Comparison of ENCODE assay signal across 22 cellular contexts in genomic region chr3:138768946-138769345, GRCh38.
"Had no signal": no experiment of that assay in that cellular context is flagged by ENCODE, and none has a peak within 500 bp of the region (broad histone marks: within the 10 kb centered on the region; RNA-seq: fewer than 3 reads in every experiment).

No MANE protein-coding gene starts in this region.

- H3K4me2 ChIP-seq: hepatocyte had no signal

- H3K36me3 Mint-ChIP-seq: natural killer cell treated with Interleukin-12 subunit alpha and Interleukin-12 subunit beta and Interleukin-15 and Interleukin-18, amount 100 ng/mL, for 72 hours had no signal

- H3K4me3 ChIP-seq: ascending aorta, gastroesophageal sphincter, hepatocyte, testis, transverse colon had no signal

- DNase-seq: activated CD4-positive, alpha-beta T cell treated with anti-CD3 and anti-CD28 coated beads for 4 hours; activated CD4-positive, alpha-beta T cell treated with anti-CD3 and anti-CD28 coated beads, Interleukin-2, amount 50 U/mL, for 4 hours; activated CD4-positive, CD25-positive, alpha-beta regulatory T cell; activated CD8-positive, alpha-beta memory T cell treated with anti-CD3 and anti-CD28 coated beads for 24 hours; activated effector memory CD4-positive, alpha-beta T cell treated with Interleukin-2 at 50 U/mL for 16 hours; activated naive CD4-positive, alpha-beta T cell treated with Interleukin-2 at 50 U/mL for 16 hours; activated naive CD8-positive, alpha-beta T cell treated with anti-CD3 and anti-CD28 coated beads, Interleukin-2, amount 10 ng/mL, durations not matched to agents 7 days and 5 days; cortex of kidney; effector memory CD8-positive, alpha-beta T cell; islet precursor cell; left ventricle myocardium superior; posterior cingulate gyrus; right cardiac atrium; stimulated activated CD4-positive, alpha-beta T cell treated with anti-CD3 and anti-CD28 coated beads, Interleukin-2, amount 100 ng/mL, for 48 hours; stimulated activated naive CD8-positive, alpha-beta T cell treated with anti-CD3 and anti-CD28 coated beads, Interleukin-15, Interleukin-2, amounts not matched to agents 100 U/mL and 50 U/mL, for 24 hours; testis; transverse colon had no signal

- ATAC-seq: effector memory CD8-positive, alpha-beta T cell; gastroesophageal sphincter; left ventricle myocardium superior; stimulated activated naive CD8-positive, alpha-beta T cell treated with anti-CD3 and anti-CD28 coated beads, Interleukin-15, Interleukin-2, amounts not matched to agents 100 U/mL and 50 U/mL, for 24 hours had no signal

- H2AFZ ChIP-seq: hepatocyte had no signal

- H3K9me3 Mint-ChIP-seq: effector memory CD8-positive, alpha-beta T cell; natural killer cell treated with Interleukin-12 subunit alpha and Interleukin-12 subunit beta and Interleukin-15 and Interleukin-18, amount 100 ng/mL, for 72 hours had no signal

- H3K27ac ChIP-seq: ascending aorta, gastroesophageal sphincter, hepatocyte, testis, transverse colon had no signal

- H3K27me3 ChIP-seq: ascending aorta, brain microvascular endothelial cell, gastroesophageal sphincter, hepatocyte, testis, transverse colon had no signal

- H3K27ac Mint-ChIP-seq: activated naive CD8-positive, alpha-beta T cell treated with anti-CD3 and anti-CD28 coated beads, Interleukin-2, amount 10 ng/mL, durations not matched to agents 7 days and 5 days; effector memory CD8-positive, alpha-beta T cell; natural killer cell treated with Interleukin-12 subunit alpha and Interleukin-12 subunit beta and Interleukin-15 and Interleukin-18, amount 100 ng/mL, for 72 hours had no signal

- H3K36me3 ChIP-seq: brain microvascular endothelial cell had no signal

- H3K4me1 ChIP-seq: ascending aorta, testis had no signal

- H3K9me3 ChIP-seq: testis, transverse colon had no signal

- H3K4me3 Mint-ChIP-seq: activated naive CD8-positive, alpha-beta T cell treated with anti-CD3 and anti-CD28 coated beads, Interleukin-2, amount 10 ng/mL, durations not matched to agents 7 days and 5 days; effector memory CD8-positive, alpha-beta T cell; natural killer cell treated with Interleukin-12 subunit alpha and Interleukin-12 subunit beta and Interleukin-15 and Interleukin-18, amount 100 ng/mL, for 72 hours had no signal

- H3K27me3 Mint-ChIP-seq: activated naive CD8-positive, alpha-beta T cell treated with anti-CD3 and anti-CD28 coated beads, Interleukin-2, amount 10 ng/mL, durations not matched to agents 7 days and 5 days; effector memory CD8-positive, alpha-beta T cell; natural killer cell treated with Interleukin-12 subunit alpha and Interleukin-12 subunit beta and Interleukin-15 and Interleukin-18, amount 100 ng/mL, for 72 hours had no signal
